Comparison of ENCODE assay signal across 16 cellular contexts in genomic region chr4:137738377-137738990, GRCh38.
"Had no signal": no experiment of that assay in that cellular context is flagged by ENCODE, and none has a peak within 500 bp of the region (broad histone marks: within the 10 kb centered on the region; RNA-seq: fewer than 3 reads in every experiment).

No MANE protein-coding gene starts in this region.

- H3K9me3 ChIP-seq: breast epithelium, colonic mucosa, left lung, tibial artery had no signal

- H3K36me3 ChIP-seq: breast epithelium, colonic mucosa, esophagus muscularis mucosa, left lung, tibial artery had no signal

- H3K27ac ChIP-seq: breast epithelium, colonic mucosa, dorsolateral prefrontal cortex, esophagus muscularis mucosa, left lung, skin epidermis, tibial artery had no signal

- H3K4me3 ChIP-seq: breast epithelium, colonic mucosa, dorsolateral prefrontal cortex, esophagus muscularis mucosa, left lung, lung, skin epidermis, tibial artery had no signal

- H3K4me1 ChIP-seq: breast epithelium, colonic mucosa, esophagus muscularis mucosa, left lung, tibial artery had no signal

- DNase-seq: activated CD4-positive, alpha-beta T cell treated with anti-CD3 and anti-CD28 coated beads for 1 hour; activated CD4-positive, alpha-beta T cell treated with anti-CD3 and anti-CD28 coated beads, Interleukin-2, amount 50 U/mL, for 1 hour; activated CD8-positive, alpha-beta T cell treated with anti-CD3 and anti-CD28 coated beads, Interleukin-2, amount 10 ng/mL, durations not matched to agents 7 days and 5 days; activated naive CD4-positive, alpha-beta T cell; colonic mucosa; dorsolateral prefrontal cortex; left lung; naive B cell; stimulated activated CD4-positive, alpha-beta T cell treated with anti-CD3 and anti-CD28 coated beads, Interleukin-1b, Interleukin-23, amount 100 ng/mL, for 48 hours; substantia nigra; T-helper 9 cell; tibial artery had no signal

- H3K27me3 ChIP-seq: breast epithelium, colonic mucosa, dorsolateral prefrontal cortex, esophagus muscularis mucosa, left lung, tibial artery had no signal
